22 cellular contexts compared by ENCODE assay signal in the genomic region with DNA sequence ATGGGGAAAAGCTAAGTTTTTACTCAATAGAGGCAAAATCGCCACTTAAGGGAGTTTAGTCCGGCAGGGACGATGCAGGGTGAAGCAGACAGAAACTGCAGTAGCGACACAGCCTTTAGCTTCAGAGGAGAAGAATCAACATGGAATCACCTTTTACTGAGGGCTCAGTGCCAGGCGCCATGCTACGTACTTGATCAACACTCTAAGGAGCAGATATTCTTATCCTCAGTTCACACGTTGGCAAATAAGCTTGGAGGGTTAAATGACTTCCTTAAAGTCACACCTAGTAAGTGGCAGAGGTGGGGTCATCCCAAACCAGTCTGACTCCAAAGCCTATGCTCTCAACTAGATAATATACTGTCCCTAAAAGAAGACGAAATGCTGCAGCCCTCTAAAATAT.
"Had no signal": no experiment of that assay in that cellular context is flagged by ENCODE, and none has a peak within 500 bp of the region (broad histone marks: within the 10 kb centered on the region; RNA-seq: fewer than 3 reads in every experiment).

No MANE protein-coding gene starts in this region.

- H3K36me3 ChIP-seq: pancreas, spleen had no signal

- H3K4me1 ChIP-seq: pancreas, psoas muscle, spleen, testis had no signal

- H3K27me3 ChIP-seq: pancreas, spleen, testis had no signal

- H3K27me3 Mint-ChIP-seq: activated CD4-positive, alpha-beta memory T cell treated with anti-CD3 and anti-CD28 coated beads, Interleukin-2, amount 10 ng/mL, durations not matched to agents 7 days and 5 days; activated CD4-positive, alpha-beta T cell treated with anti-CD3 and anti-CD28 coated beads, Interleukin-2, amount 10 ng/mL, durations not matched to agents 7 days and 5 days; effector memory CD8-positive, alpha-beta T cell; memory B cell; naive thymus-derived CD8-positive, alpha-beta T cell; type B pancreatic cell had no signal

- FAIRE-seq: endothelial cell of umbilical vein, pancreas had no signal

- DNase-seq: activated CD4-positive, alpha-beta memory T cell treated with anti-CD3 and anti-CD28 coated beads, Interleukin-2, amount 10 ng/mL, durations not matched to agents 7 days and 5 days; activated CD4-positive, alpha-beta T cell treated with anti-CD3 and anti-CD28 coated beads, Interleukin-2, amount 10 ng/mL, durations not matched to agents 7 days and 5 days; activated CD4-positive, CD25-positive, alpha-beta regulatory T cell treated with anti-CD3 and anti-CD28 coated beads, Interleukin-2, amount 50 U/mL, for 72 hours; activated naive CD4-positive, alpha-beta T cell; activated T-cell treated with anti-CD3 and anti-CD28 coated beads, Interleukin-2, amount 50 U/mL, for 48 hours; cortex of kidney; effector memory CD8-positive, alpha-beta T cell; midbrain; naive thymus-derived CD8-positive, alpha-beta T cell; nucleus accumbens; pancreas; psoas muscle; spleen; stimulated activated naive CD4-positive, alpha-beta T cell treated with Interleukin-2 at 50 U/mL for 16 hours; T-helper 9 cell; testis had no signal

- H3K4me1 Mint-ChIP-seq: activated CD4-positive, alpha-beta memory T cell treated with anti-CD3 and anti-CD28 coated beads, Interleukin-2, amount 10 ng/mL, durations not matched to agents 7 days and 5 days; activated CD4-positive, alpha-beta T cell treated with anti-CD3 and anti-CD28 coated beads, Interleukin-2, amount 10 ng/mL, durations not matched to agents 7 days and 5 days had no signal

- H3K4me3 Mint-ChIP-seq: activated CD4-positive, alpha-beta memory T cell treated with anti-CD3 and anti-CD28 coated beads, Interleukin-2, amount 10 ng/mL, durations not matched to agents 7 days and 5 days; activated CD4-positive, alpha-beta T cell treated with anti-CD3 and anti-CD28 coated beads, Interleukin-2, amount 10 ng/mL, durations not matched to agents 7 days and 5 days; effector memory CD8-positive, alpha-beta T cell; memory B cell; naive thymus-derived CD8-positive, alpha-beta T cell; neural crest cell; type B pancreatic cell had no signal

- H3K4me3 ChIP-seq: pancreas, psoas muscle, SK-N-MC, spleen, testis had no signal

- H3K36me3 Mint-ChIP-seq: activated naive CD4-positive, alpha-beta T cell treated with anti-CD3 and anti-CD28 coated beads, Interleukin-2, amount 50 U/mL, for 72 hours; memory B cell; naive thymus-derived CD8-positive, alpha-beta T cell; type B pancreatic cell had no signal

- H3K9me3 Mint-ChIP-seq: activated CD4-positive, alpha-beta memory T cell treated with anti-CD3 and anti-CD28 coated beads, Interleukin-2, amount 10 ng/mL, durations not matched to agents 7 days and 5 days; activated CD4-positive, alpha-beta T cell treated with anti-CD3 and anti-CD28 coated beads, Interleukin-2, amount 10 ng/mL, durations not matched to agents 7 days and 5 days; activated naive CD4-positive, alpha-beta T cell treated with anti-CD3 and anti-CD28 coated beads, Interleukin-2, amount 50 U/mL, for 72 hours; effector memory CD8-positive, alpha-beta T cell; memory B cell; naive thymus-derived CD8-positive, alpha-beta T cell; neural crest cell; type B pancreatic cell had no signal

- H3K9me3 ChIP-seq: pancreas, psoas muscle, spleen, testis had no signal

- H3K27ac ChIP-seq: pancreas, psoas muscle, SK-N-MC, spleen, testis had no signal

- ATAC-seq: activated naive CD4-positive, alpha-beta T cell treated with anti-CD3 and anti-CD28 coated beads, Interleukin-2, amount 50 U/mL, for 72 hours; effector memory CD8-positive, alpha-beta T cell; naive thymus-derived CD8-positive, alpha-beta T cell; pancreas; psoas muscle had no signal

- H3K27ac Mint-ChIP-seq: activated CD4-positive, alpha-beta memory T cell treated with anti-CD3 and anti-CD28 coated beads, Interleukin-2, amount 10 ng/mL, durations not matched to agents 7 days and 5 days; activated CD4-positive, alpha-beta T cell treated with anti-CD3 and anti-CD28 coated beads, Interleukin-2, amount 10 ng/mL, durations not matched to agents 7 days and 5 days; activated naive CD4-positive, alpha-beta T cell treated with anti-CD3 and anti-CD28 coated beads, Interleukin-2, amount 50 U/mL, for 72 hours; memory B cell; type B pancreatic cell had no signal
